1 cellular context compared by ENCODE assay signal in genomic region chr2:201298462-201298861, GRCh38.
TF ChIP-seq lines count a peak whose summit lies in the region.

No MANE protein-coding gene starts in this region.

TF ChIP-seq in IMR-90, 13 proteins besides CTCF, POLR2A, EP300 and RAD21:
- TF ChIP-seq BHLHE40 (IDR thresholded peaks at IDR 0.05; ENCODE audit: low read depth, low read length) (no peak), FOS (IDR thresholded peaks at IDR 0.05; ENCODE audit: low read depth, low read length) (no peak), MAZ (IDR thresholded peaks at IDR 0.05; ENCODE audit: borderline replicate concordance, low read depth, low read length) (no peak)
